Comparison of ENCODE assay signal across 23 cellular contexts in genomic region chr12:125755512-125755911, GRCh38.
DNase-seq lines count a peak whose midpoint lies in the region; ATAC-seq lines count a peak whose summit lies in the region.
"Had no signal": no experiment of that assay in that cellular context is flagged by ENCODE, and none has a peak within 500 bp of the region (broad histone marks: within the 10 kb centered on the region; RNA-seq: fewer than 3 reads in every experiment).

No MANE protein-coding gene starts in this region.

- DNase-seq in left ventricle myocardium superior: no peak
- DNase-seq in cardiac septum (ENCODE audit: low spot score): no peak
- DNase-seq in NCI-H1930 (lab: John Stamatoyannopoulos, UW): peak; percentile 22 to 39
- peak; percentile 7 for DNase-seq in left kidney (ENCODE audit: low read depth, low spot score)
- DNase-seq: C1 segment of cervical spinal cord; Caco-2; CD8-positive, alpha-beta T cell; DMS79 treated with DMSO at 0.1 percent for 48 hours; GM23248; HFFc6; IMR-90; KG1; MG63; NCI-H1092; NCI-H1436; NCI-H187; NCI-H446; NCI-H524 treated with DMSO at 0.1 percent for 48 hours; NCI-H82; RPMI8226 had no signal

- ATAC-seq in left ventricle myocardium superior: peak; percentile 44
- no peak for ATAC-seq in GM21515 (IDR thresholded peaks at IDR 0.05; ENCODE audit: unreplicated experiment)
- ATAC-seq in HG03095 (IDR thresholded peaks at IDR 0.05; ENCODE audit: unreplicated experiment): no peak
- ATAC-seq in GM19035 (IDR thresholded peaks at IDR 0.05; ENCODE audit: unreplicated experiment): no peak
- ATAC-seq: CD8-positive, alpha-beta T cell had no signal

- intact Hi-C loops in left ventricle myocardium superior (cut with micrococcal nuclease): no loop called here
- intact Hi-C loops in cardiac septum (cut with DNase I): no loop called here

Comparison
In these comparisons a context has a peak if more than half of its experiments do, and no peak if none do; other contexts are left out.
1. DNase-seq: peak in NCI-H1930 (2 of 2) and left kidney (single experiment); none in left ventricle myocardium superior (single experiment) and cardiac septum (single experiment).